Comparison of ENCODE assay signal across 1 cellular context in the genomic region with DNA sequence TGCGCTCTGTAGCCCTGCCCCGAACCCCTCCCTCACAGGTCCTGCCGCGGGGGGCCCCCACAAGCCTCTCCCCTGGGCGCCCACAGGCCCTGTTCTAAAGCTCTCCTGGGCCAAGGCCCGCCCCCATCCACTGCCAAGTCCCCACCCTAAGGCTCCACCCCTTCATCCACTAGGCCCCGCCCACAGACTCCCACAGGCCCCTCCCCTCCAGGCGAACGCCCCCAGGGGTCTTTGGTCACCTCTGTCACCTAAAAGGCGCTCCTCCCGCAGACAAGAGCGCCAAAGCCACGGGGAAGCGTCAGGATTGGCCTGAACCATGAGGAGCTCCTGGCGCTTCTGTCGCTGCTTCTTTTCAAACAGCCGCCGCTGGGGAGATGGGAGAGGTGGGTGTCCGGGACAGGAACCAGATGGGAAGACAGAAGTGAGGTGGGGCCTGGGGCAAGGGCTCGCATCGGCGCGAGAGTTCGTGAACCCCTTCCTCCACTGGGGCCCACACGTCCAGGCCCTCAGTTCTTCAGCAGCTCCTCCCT.
TF ChIP-seq lines count a peak whose summit lies in the region.

No MANE protein-coding gene starts in this region.

TF ChIP-seq in endothelial cell of umbilical vein, 7 proteins besides CTCF, POLR2A, EP300 and RAD21:
- TF ChIP-seq JUN (IDR thresholded peaks at IDR 0.05; ENCODE audit: borderline replicate concordance, insufficient read depth, insufficient read length, low read depth) (no peak), EZH2 (IDR thresholded peaks at IDR 0.05; ENCODE audit: borderline replicate concordance, low read depth, low read length, severe bottlenecking) (no peak), GATA2 (IDR thresholded peaks at IDR 0.05; ENCODE audit: insufficient read depth, insufficient read length, low read depth, low read length) (no peak), POLR2AphosphoS5 (IDR thresholded peaks at IDR 0.05; ENCODE audit: insufficient read depth, low read depth, low read length) (no peak), MYC (IDR thresholded peaks at IDR 0.05; ENCODE audit: low read depth, low read length) (no peak), FOS (IDR thresholded peaks at IDR 0.05; ENCODE audit: borderline replicate concordance, insufficient read depth, low read length) (no peak)
- TF ChIP-seq, protein P1, sequence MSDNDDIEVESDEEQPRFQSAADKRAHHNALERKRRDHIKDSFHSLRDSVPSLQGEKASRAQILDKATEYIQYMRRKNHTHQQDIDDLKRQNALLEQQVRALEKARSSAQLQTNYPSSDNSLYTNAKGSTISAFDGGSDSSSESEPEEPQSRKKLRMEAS (IDR thresholded peaks at IDR 0.05; ENCODE audit: insufficient read depth, insufficient read length) = no peak
